ENCODE assay signal across 8 cellular contexts in genomic region chr22:25419247-25420113, GRCh38.
DNase-seq lines count a peak whose midpoint lies in the region; ATAC-seq and TF ChIP-seq lines count a peak whose summit lies in the region.

No MANE protein-coding gene starts in this region.

- no peak overlapping the region for H3K27ac Mint-ChIP-seq in activated naive CD8-positive, alpha-beta T cell treated with anti-CD3 and anti-CD28 coated beads for 36 hours

- no peak overlapping the region for H3K56ac ChIP-seq in IMR-90 (ENCODE audit: extremely low read depth, insufficient read depth, low read length)

- no peaks in the 10 kb centered on the region for H4K20me1 ChIP-seq in IMR-90 (ENCODE audit: insufficient read depth, low read length)

- no peak overlapping the region for H4K5ac ChIP-seq in IMR-90 (ENCODE audit: low read depth, low read length)

- H2BK15ac ChIP-seq in IMR-90 (ENCODE audit: low read depth, low read length), result no peak overlapping the region

- H3K14ac ChIP-seq in IMR-90 (replicated peaks; ENCODE audit: low read depth, low read length), result no peak overlapping the region

- in situ Hi-C loops in IMR-90 (cut with MboI; ENCODE audit: low sequenced_read_pairs), result no loop called here

- no peaks in the 10 kb centered on the region for H3K9me1 ChIP-seq in IMR-90 (ENCODE audit: insufficient read depth, low read length)

- H3K18ac ChIP-seq in IMR-90 (ENCODE audit: low read depth, low read length), result no peak overlapping the region; the same call in 1 of the 2 replicates

- WGBS in IMR-90 (ENCODE audit: extremely low coverage in 2 of 2, insufficient read length in 1 of 2), 2 experiments, result 8% methylated on average over 13 of the region's 25 CpGs; no CpG with 5 or more reads in 1 of the 2 experiments
- WGBS in lung, 2 donors, result 2 to 6% methylated on average over 25 of the region's 25 CpGs

- intact Hi-C loops in IMR-90 (cut with micrococcal nuclease), result no loop called here

- H2AK9ac ChIP-seq in IMR-90 (replicated peaks; ENCODE audit: low read depth, low read length, poor library complexity), result no peak overlapping the region

- BruUV-seq in IMR-90 (replicated peaks; lab: Mats Ljungman, UMichigan), result no TSS peak

- no peak for TF ChIP-seq POLR2A in IMR-90 (IDR thresholded peaks at IDR 0.05; ENCODE audit: low read depth, low read length)

- H3K4me3 ChIP-seq in AG04449 (ENCODE audit: low read depth, low read length) (peak overlapping the region; percentile 12; the same call in 1 of the 2 replicates), IMR-90 (ENCODE audit: insufficient read depth, low read depth, low read length) (peak overlapping the region; percentile 17), lung (no peak overlapping the region)

- no peak overlapping the region for H3K27ac ChIP-seq in IMR-90 (ENCODE audit: insufficient read depth, low read length)
- H3K27ac ChIP-seq in lung (ENCODE audit: low read depth in 1 of 2, low read length in 1 of 2), result no peak overlapping the region

- no peak overlapping the region for H3K9ac ChIP-seq in IMR-90 (ENCODE audit: low read depth, low read length)

- H3K79me1 ChIP-seq in IMR-90 (ENCODE audit: low read depth in 1 of 2, low read length in 2 of 2), result no peaks in the 10 kb centered on the region

- peak overlapping the region; percentile 75 for H3K4me2 ChIP-seq in IMR-90 (ENCODE audit: low read depth, low read length)

- H2AFZ ChIP-seq in IMR-90 (replicated peaks; ENCODE audit: low read length, poor library complexity), result no peak overlapping the region

- H3K4me1 Mint-ChIP-seq in activated naive CD8-positive, alpha-beta T cell treated with anti-CD3 and anti-CD28 coated beads for 36 hours, result peaks cover 23% of the 10 kb centered on the region

- H3K4me1 ChIP-seq in IMR-90 (ENCODE audit: control insufficient read depth, insufficient read depth, low read length) (peaks cover 6% of the 10 kb centered on the region; the same call in 1 of the 2 replicates), lung (ENCODE audit: control insufficient read depth in 2 of 2, insufficient read depth in 2 of 2, low read length in 2 of 2) (peaks cover 0 to 14% of the 10 kb centered on the region in 2 donors)

- no peak overlapping the region for H2BK120ac ChIP-seq in IMR-90 (ENCODE audit: low read depth, low read length)

- H3K36me3 ChIP-seq in IMR-90 (ENCODE audit: control insufficient read depth, insufficient read depth, low read length) (no peaks in the 10 kb centered on the region), lung (ENCODE audit: control insufficient read depth in 2 of 2, insufficient read depth in 2 of 2, low read length in 2 of 2) (no peaks in the 10 kb centered on the region)

- H2BK5ac ChIP-seq in IMR-90 (ENCODE audit: low read depth, low read length, poor library complexity, severe bottlenecking), result no peak overlapping the region

- H3K27me3 ChIP-seq in IMR-90 (ENCODE audit: control insufficient read depth, insufficient read depth, low read length) (peaks cover 79% of the 10 kb centered on the region), lung (ENCODE audit: control insufficient read depth, insufficient read depth) (no peaks in the 10 kb centered on the region)

- H3K9me3 ChIP-seq in IMR-90 (ENCODE audit: control insufficient read depth, insufficient read depth, low read length) (no peaks in the 10 kb centered on the region; the same call in 1 of the 2 replicates), lung (ENCODE audit: control insufficient read depth in 2 of 2, insufficient read depth in 1 of 2, low read length in 1 of 2) (peaks cover 0 to 1% of the 10 kb centered on the region in 2 donors)

- no peak overlapping the region for H4K91ac ChIP-seq in IMR-90 (ENCODE audit: insufficient read depth, low read depth, low read length)

- POLR2A ChIA-PET in AG04449 (lab: Yijun Ruan, JAX), result interaction anchor here (0.6 kb wide), 1 partner anchor 1361 kb away, joined by 4 read pairs; no protein-coding TSS in a partner anchor
- POLR2A ChIA-PET in IMR-90 (lab: Charles Lee; ENCODE audit: unreplicated experiment), result interaction anchor here (0.6 kb wide), 1 partner anchor 826 kb away, joined by 3 read pairs; the partner anchor contains the start of gene LRRC75B

- CTCF ChIA-PET in AG04449 (lab: Yijun Ruan, JAX) (interaction anchor here (0.7 to 1.5 kb wide), 2 partner anchors 16 to 28 kb away, joined by 3 to 4 read pairs; no protein-coding TSS in a partner anchor), IMR-90 (lab: Yijun Ruan, JAX) (interaction anchor here (0.6 to 1.1 kb wide), 2 partner anchors 29 to 287 kb away, joined by 3 to 8 read pairs; no protein-coding TSS in a partner anchor)

- H3K23ac ChIP-seq in IMR-90 (ENCODE audit: low read depth, low read length), result no peak overlapping the region

- no peak overlapping the region for H4K8ac ChIP-seq in IMR-90 (ENCODE audit: low read depth in 2 of 2, low read length in 2 of 2)

- ATAC-seq in IMR-90 (ENCODE audit: low read depth), result peak; percentile 79
- peak; percentile 54 for ATAC-seq in lung (ENCODE audit: insufficient read depth, low FRiP score)
- ATAC-seq in HG03520 (IDR thresholded peaks at IDR 0.05; ENCODE audit: unreplicated experiment), result no peak
- no peak for ATAC-seq in GM19351 (IDR thresholded peaks at IDR 0.05; ENCODE audit: unreplicated experiment)
- no peak for ATAC-seq in GM18867 (IDR thresholded peaks at IDR 0.05; ENCODE audit: unreplicated experiment)

- no peak overlapping the region for H2AK5ac ChIP-seq in IMR-90 (ENCODE audit: low read depth, low read length)

- TF ChIP-seq RAD21 in IMR-90 (IDR thresholded peaks at IDR 0.05; ENCODE audit: low read length), result no peak

- peak overlapping the region; percentile 54 for H3K4me3 Mint-ChIP-seq in activated naive CD8-positive, alpha-beta T cell treated with anti-CD3 and anti-CD28 coated beads for 36 hours

- DNase-seq in AG04449 (ENCODE audit: low read depth, low spot score) (no peak), IMR-90 (peak; percentile 47), lung (ENCODE audit: low spot score) (peak; percentile 45)
- no peak for DNase-seq in activated naive CD8-positive, alpha-beta T cell treated with anti-CD3 and anti-CD28 coated beads for 36 hours
- no peak for DNase-seq in activated CD4-positive, alpha-beta T cell treated with anti-CD3 and anti-CD28 coated beads, Interleukin-2, amount 50 U/mL, for 48 hours

- no peaks in the 10 kb centered on the region for H3K9me3 Mint-ChIP-seq in activated naive CD8-positive, alpha-beta T cell treated with anti-CD3 and anti-CD28 coated beads for 36 hours

- TF ChIP-seq CTCF in AG04449 (IDR thresholded peaks at IDR 0.05; ENCODE audit: insufficient read depth, low read length, missing control alignments) (no peak), IMR-90 (conservative IDR thresholded peaks at IDR 0.05; ENCODE audit: low read depth, low read length) (no peak), lung (IDR thresholded peaks at IDR 0.05; ENCODE audit: control extremely low read depth, extremely low read depth) (no peak)

- H2BK20ac ChIP-seq in IMR-90 (ENCODE audit: low read depth, low read length), result no peak overlapping the region

- H3K27me3 Mint-ChIP-seq in activated naive CD8-positive, alpha-beta T cell treated with anti-CD3 and anti-CD28 coated beads for 36 hours, result peaks cover 71% of the 10 kb centered on the region

- H3K36me3 Mint-ChIP-seq in activated naive CD8-positive, alpha-beta T cell treated with anti-CD3 and anti-CD28 coated beads for 36 hours, result no peaks in the 10 kb centered on the region

- dilution Hi-C loops in IMR-90 (cut with HindIII; ENCODE audit: low sequenced_read_pairs, unreplicated experiment), result no loop called here

- no peak overlapping the region for H3K4ac ChIP-seq in IMR-90 (ENCODE audit: low read depth, low read length)

TF ChIP-seq in IMR-90, 13 proteins besides CTCF, POLR2A, EP300 and RAD21:
- TF ChIP-seq CEBPB (IDR thresholded peaks at IDR 0.05; ENCODE audit: low read depth, low read length) (peak; percentile 56), MXI1 (IDR thresholded peaks at IDR 0.05; ENCODE audit: borderline replicate concordance, low read depth, low read length) (no peak), USF2 (IDR thresholded peaks at IDR 0.05; ENCODE audit: low read depth, low read length) (peak; percentile 55)
TF ChIP-seq in IMR-90: peak in this region for 2.

Comparison
In these comparisons a context has a peak if more than half of its experiments do, and no peak if none do; other contexts are left out.
1. DNase-seq: peak in IMR-90 (single experiment) and lung (single experiment); none in AG04449 (single experiment), activated naive CD8-positive, alpha-beta T cell treated with anti-CD3 and anti-CD28 coated beads for 36 hours (single experiment) and activated CD4-positive, alpha-beta T cell treated with anti-CD3 and anti-CD28 coated beads, Interleukin-2, amount 50 U/mL, for 48 hours (0 of 2).
2. ATAC-seq: peak in IMR-90 (single experiment) and lung (single experiment); none in HG03520 (single experiment), GM19351 (single experiment) and GM18867 (single experiment).